8 cellular contexts compared by ENCODE assay signal in genomic region chr1:65209005-65209885, GRCh38.
DNase-seq lines count a peak whose midpoint lies in the region; ATAC-seq, FAIRE-seq and TF ChIP-seq lines count a peak whose summit lies in the region.

No MANE protein-coding gene starts in this region.

- POLR2A ChIA-PET in H1 (lab: Charles Lee; ENCODE audit: partially characterized antibody), result interaction anchor here (0.6 to 4.0 kb wide), 3 partner anchors 46 to 60 kb away, joined by 3 to 12 read pairs (median 4); no protein-coding TSS in a partner anchor

- DNase-seq in activated naive CD4-positive, alpha-beta T cell treated with anti-CD3 and anti-CD28 coated beads, Interleukin-2, amount 10 ng/mL, durations not matched to agents 7 days and 5 days, result peak; percentile 23
- no peak for DNase-seq in activated naive CD4-positive, alpha-beta T cell treated with Interleukin-2 at 50 U/mL for 16 hours
- DNase-seq in OCI-M2 (lab: John Stamatoyannopoulos, UW; ENCODE audit: unreplicated experiment), result peak; percentile 63
- DNase-seq in H1 (ENCODE audit: low read depth in 1 of 2, low spot score in 2 of 2), result peak in 1 of 2 experiments; percentile 42
- peak; percentile 44 for DNase-seq in mesendoderm
- no peak for DNase-seq in NCI-H1930 (lab: John Stamatoyannopoulos, UW)

- H3K27ac Mint-ChIP-seq in activated naive CD4-positive, alpha-beta T cell treated with anti-CD3 and anti-CD28 coated beads, Interleukin-2, amount 10 ng/mL, durations not matched to agents 7 days and 5 days, result no peak overlapping the region

- H3K4me1 ChIP-seq in H1 (replicated peaks in 1 of 4; ENCODE audit: control insufficient read depth in 3 of 4, insufficient read depth in 4 of 4, low read length in 3 of 4) (peaks cover 0 to 3% (median 0%) of the 10 kb centered on the region in 4 experiments; a peak in 2 of 7 replicates), mesendoderm (ENCODE audit: control insufficient read depth, low read depth, low read length) (no peaks in the 10 kb centered on the region)

- H3K27me3 ChIP-seq in H1 (replicated peaks in 1 of 4; ENCODE audit: control insufficient read depth in 3 of 4, extremely low read depth in 1 of 4, insufficient read depth in 3 of 4, low read length in 3 of 4) (no peaks in the 10 kb centered on the region), mesendoderm (ENCODE audit: insufficient read depth, low read length, poor library complexity) (no peaks in the 10 kb centered on the region)

- H3K9me3 ChIP-seq in H1 (ENCODE audit: insufficient read depth in 2 of 2, low read depth in 1 of 2, low read length in 1 of 2), result no peaks in the 10 kb centered on the region

- CTCF ChIA-PET in activated naive CD4-positive, alpha-beta T cell treated with anti-CD3 and anti-CD28 coated beads, Interleukin-2, amount 10 ng/mL, durations not matched to agents 7 days and 5 days (lab: Charles Lee), result interaction anchor here (0.7 to 1.7 kb wide), 22 partner anchors 9 to 150 kb away, joined by 3 to 16 read pairs (median 4); no protein-coding TSS in a partner anchor
- CTCF ChIA-PET in H1 (lab: Charles Lee; ENCODE audit: partially characterized antibody), result interaction anchor here (0.6 to 5.9 kb wide), 28 partner anchors 8 to 478 kb away, joined by 3 to 52 read pairs (median 6); partner anchors contain the start of gene AK4

- H3K79me2 ChIP-seq in H1 (ENCODE audit: control insufficient read depth in 1 of 2, insufficient read depth in 2 of 2, low read length in 2 of 2), result peaks cover 3 to 33% of the 10 kb centered on the region in 2 experiments; a peak in 3 of 4 replicates
- no peaks in the 10 kb centered on the region for H3K79me2 ChIP-seq in mesendoderm (ENCODE audit: control insufficient read depth, insufficient read depth, low read length)

- H3K14ac ChIP-seq in H1 (ENCODE audit: insufficient read length), result no peak overlapping the region

- H3K9me3 Mint-ChIP-seq in activated naive CD4-positive, alpha-beta T cell treated with anti-CD3 and anti-CD28 coated beads, Interleukin-2, amount 10 ng/mL, durations not matched to agents 7 days and 5 days, result no peaks in the 10 kb centered on the region

- 77% methylated on average over 6 of the region's 6 CpGs; no CpG with 5 or more reads in 1 of the 2 experiments for WGBS in H1 (ENCODE audit: extremely low coverage in 1 of 2, insufficient coverage in 1 of 2, insufficient read length in 1 of 2, insufficient replicate concordance in 2 of 2, low coverage in 1 of 2, low lambda C conversion rate in 2 of 2, missing lambda C conversion rate in 1 of 2), 2 experiments
- WGBS in mesendoderm (ENCODE audit: extremely low coverage, insufficient coverage, low lambda C conversion rate), result no CpG with 5 or more reads among the region's 6 CpGs

- H3K4me3 ChIP-seq in H1 (ENCODE audit: extremely low read depth in 1 of 4, insufficient read depth in 2 of 4, low read depth in 3 of 4, low read length in 4 of 4), result no peak overlapping the region
- no peak overlapping the region for H3K4me3 ChIP-seq in mesendoderm (ENCODE audit: low read length)

- H3K4me1 Mint-ChIP-seq in activated naive CD4-positive, alpha-beta T cell treated with anti-CD3 and anti-CD28 coated beads, Interleukin-2, amount 10 ng/mL, durations not matched to agents 7 days and 5 days, result peaks cover 15% of the 10 kb centered on the region

- H2BK5ac ChIP-seq in H1 (ENCODE audit: low read depth, low read length) (no peak overlapping the region), mesendoderm (ENCODE audit: low read length) (no peak overlapping the region)

- peaks cover 2% of the 10 kb centered on the region for H3K36me3 Mint-ChIP-seq in activated naive CD4-positive, alpha-beta T cell treated with anti-CD3 and anti-CD28 coated beads, Interleukin-2, amount 10 ng/mL, durations not matched to agents 7 days and 5 days

- peaks cover 0 to 5% of the 10 kb centered on the region in 2 experiments for H4K20me1 ChIP-seq in H1 (replicated peaks in 1 of 2; ENCODE audit: control insufficient read depth in 1 of 2, insufficient read depth in 2 of 2, low read length in 2 of 2)

- H4K91ac ChIP-seq in H1 (replicated peaks; ENCODE audit: insufficient read length, low read length), result no peak overlapping the region

- H3K27ac ChIP-seq in H1 (ENCODE audit: low read depth, low read length), result no peak overlapping the region
- no peak overlapping the region for H3K27ac ChIP-seq in mesendoderm (ENCODE audit: low read depth, low read length)

- H3K4ac ChIP-seq in H1 (replicated peaks; ENCODE audit: insufficient read length, low read depth, low read length) (no peak overlapping the region), mesendoderm (ENCODE audit: low read depth, low read length) (no peak overlapping the region)

- H3K56ac ChIP-seq in H1 (replicated peaks; ENCODE audit: insufficient read length, low read depth, low read length), result no peak overlapping the region
- H3K56ac ChIP-seq in mesendoderm (ENCODE audit: low read length), result no peak overlapping the region

- no peaks in the 10 kb centered on the region for H3K27me3 Mint-ChIP-seq in activated naive CD4-positive, alpha-beta T cell treated with anti-CD3 and anti-CD28 coated beads, Interleukin-2, amount 10 ng/mL, durations not matched to agents 7 days and 5 days

- H2BK15ac ChIP-seq in H1 (ENCODE audit: low read length), result no peak overlapping the region
- no peak overlapping the region for H2BK15ac ChIP-seq in mesendoderm (replicated peaks; ENCODE audit: low read depth)

- no peaks in the 10 kb centered on the region for H3K36me3 ChIP-seq in H1 (ENCODE audit: control insufficient read depth in 2 of 4, insufficient read depth in 4 of 4, low read length in 3 of 4)
- no peaks in the 10 kb centered on the region for H3K36me3 ChIP-seq in mesendoderm (ENCODE audit: control insufficient read depth, insufficient read depth, low read length)

- no peak for TF ChIP-seq POLR2A in H1 (IDR thresholded peaks at IDR 0.05; ENCODE audit: control extremely low read depth in 1 of 2, low read depth in 2 of 2, low read length in 2 of 2)

- TF ChIP-seq EP300 in H1 (IDR thresholded peaks at IDR 0.05; ENCODE audit: borderline replicate concordance in 1 of 2, low read depth in 2 of 2, low read length in 2 of 2), result no peak

- FAIRE-seq in H1 (lab: Jason Lieb, UNC), result no peak

- ATAC-seq in HG03159 (IDR thresholded peaks at IDR 0.05; ENCODE audit: unreplicated experiment), result peak; percentile 49
- no peak for ATAC-seq in GM21447 (IDR thresholded peaks at IDR 0.05; ENCODE audit: unreplicated experiment)

- H3K23ac ChIP-seq in H1 (ENCODE audit: insufficient read length) (no peak overlapping the region), mesendoderm (ENCODE audit: low read length) (no peak overlapping the region)

- no peaks in the 10 kb centered on the region; the same call in 1 of the 2 replicates for H3K23me2 ChIP-seq in H1 (ENCODE audit: low read depth, low read length)

- peak; percentile 5 to 54 (median 42) for TF ChIP-seq CTCF in H1 (IDR thresholded peaks at IDR 0.05; ENCODE audit: control extremely low read depth in 1 of 3, insufficient read depth in 1 of 3, low read depth in 1 of 3, low read length in 3 of 3)

- H2BK12ac ChIP-seq in H1 (ENCODE audit: low read depth, low read length), result no peak overlapping the region

- H2AK5ac ChIP-seq in H1 (ENCODE audit: low read depth, low read length), result no peak overlapping the region
- no peak overlapping the region for H2AK5ac ChIP-seq in mesendoderm (ENCODE audit: low read length)

- H3K79me1 ChIP-seq in H1 (ENCODE audit: low read depth, low read length), result no peaks in the 10 kb centered on the region
- H3K79me1 ChIP-seq in mesendoderm (ENCODE audit: low read length), result no peaks in the 10 kb centered on the region

- peak; percentile 40 to 49 for TF ChIP-seq RAD21 in H1 (IDR thresholded peaks at IDR 0.05 in 1 of 2, conservative IDR thresholded peaks at IDR 0.05 in 1 of 2; ENCODE audit: low read depth in 2 of 2, low read length in 2 of 2)

- no peak overlapping the region for H3K9ac ChIP-seq in H1 (replicated peaks in 1 of 4; ENCODE audit: extremely low read depth in 1 of 4, low read depth in 3 of 4, low read length in 3 of 4)
- no peak overlapping the region for H3K9ac ChIP-seq in mesendoderm (ENCODE audit: low read length)

- no peak overlapping the region for H2AFZ ChIP-seq in H1 (ENCODE audit: low read length)

- H3K4me3 Mint-ChIP-seq in activated naive CD4-positive, alpha-beta T cell treated with anti-CD3 and anti-CD28 coated beads, Interleukin-2, amount 10 ng/mL, durations not matched to agents 7 days and 5 days, result no peak overlapping the region

- H2BK120ac ChIP-seq in H1 (replicated peaks; ENCODE audit: low read depth, low read length), result no peak overlapping the region
- no peak overlapping the region for H2BK120ac ChIP-seq in mesendoderm (ENCODE audit: low read depth, low read length)

- no peak overlapping the region for H2BK20ac ChIP-seq in H1 (ENCODE audit: low read length)

- H3K4me2 ChIP-seq in H1 (ENCODE audit: insufficient read depth in 1 of 2, low read depth in 2 of 2, low read length in 2 of 2), result no peak overlapping the region
- no peak overlapping the region for H3K4me2 ChIP-seq in mesendoderm (ENCODE audit: low read length)

- H3K18ac ChIP-seq in H1 (ENCODE audit: extremely low read depth, low read length), result no peak overlapping the region
- H3K18ac ChIP-seq in mesendoderm (ENCODE audit: low read length), result no peak overlapping the region

- no peak overlapping the region for H4K8ac ChIP-seq in H1 (ENCODE audit: extremely low read depth, insufficient read depth, low read length)
- no peak overlapping the region for H4K8ac ChIP-seq in mesendoderm (ENCODE audit: low read depth, low read length)

- H4K5ac ChIP-seq in H1 (ENCODE audit: insufficient read length, low read depth, low read length) (no peak overlapping the region), mesendoderm (ENCODE audit: low read length) (no peak overlapping the region)

TF ChIP-seq in H1, 55 proteins besides CTCF, POLR2A, EP300 and RAD21 (continues in another document):
- TF ChIP-seq CHD2 (IDR thresholded peaks at IDR 0.05; ENCODE audit: low read length) (no peak), POLR2AphosphoS5 (IDR thresholded peaks at IDR 0.05; ENCODE audit: low read depth, low read length) (no peak), E2F6 (IDR thresholded peaks at IDR 0.05) (no peak), RFX5 (IDR thresholded peaks at IDR 0.05; ENCODE audit: borderline replicate concordance, low read depth, low read length) (no peak), GABPA (IDR thresholded peaks at IDR 0.05; ENCODE audit: borderline replicate concordance, insufficient read depth, low read length) (no peak)

Comparison
In these comparisons a context has a peak if more than half of its experiments do, and no peak if none do; other contexts are left out.
1. DNase-seq: peak in activated naive CD4-positive, alpha-beta T cell treated with anti-CD3 and anti-CD28 coated beads, Interleukin-2, amount 10 ng/mL, durations not matched to agents 7 days and 5 days (single experiment), OCI-M2 (single experiment) and mesendoderm (single experiment); none in activated naive CD4-positive, alpha-beta T cell treated with Interleukin-2 at 50 U/mL for 16 hours (single experiment) and NCI-H1930 (0 of 2).